9 cellular contexts compared by ENCODE assay signal in genomic region chr14:105526781-105527380, GRCh38. TPM values are rescaled to one million over a fixed set of nuclear protein-coding genes. Genes with fewer than 3 reads are reported as not detected.
DNase-seq lines count a peak whose midpoint lies in the region; ATAC-seq, FAIRE-seq and TF ChIP-seq lines count a peak whose summit lies in the region.
"Had no signal": no experiment of that assay in that cellular context is flagged by ENCODE, and none has a peak within 500 bp of the region (broad histone marks: within the 10 kb centered on the region; RNA-seq: fewer than 3 reads in every experiment).

No MANE protein-coding gene starts in this region.

- POLR2A ChIA-PET in activated CD4-positive, alpha-beta T cell treated with anti-CD3 and anti-CD28 coated beads for 36 hours (lab: Charles Lee) = no interaction called here
- POLR2A ChIA-PET in HepG2 (lab: Yijun Ruan, JAX) = interaction anchor here (1.0 kb wide), 1 partner anchor 27 kb away, joined by 3 read pairs; no protein-coding TSS in a partner anchor

- intact Hi-C loops in activated CD4-positive, alpha-beta T cell treated with anti-CD3 and anti-CD28 coated beads for 36 hours (cut with DNase I, micrococcal nuclease) = loop anchor here in 1 of 2 experiments (10.0 kb wide), 1 partner anchor 342 kb away; the partner anchor contains the start of gene NUDT14
- intact Hi-C loops in ascending aorta (cut with DNase I) = loop anchor here (2.0 to 5.0 kb wide), 3 partner anchors 36 to 435 kb away; partner anchors contain the start of gene TEDC1
- intact Hi-C loops in HepG2 (cut with micrococcal nuclease; ENCODE audit: unreplicated experiment) = no loop called here
- intact Hi-C loops in thyroid gland (cut with DNase I) = loop anchor here (5.0 kb wide), 1 partner anchor 155 kb away; no protein-coding TSS in a partner anchor

- H3K4me3 ChIP-seq in ascending aorta (peak overlapping the region; percentile 69 to 91), HepG2 (replicated peaks in 1 of 3; ENCODE audit: insufficient read depth in 1 of 3, low read depth in 2 of 3, low read length in 3 of 3) (peak overlapping the region; percentile 79 to 89 (median 80)), thyroid gland (replicated peaks in 1 of 3) (peak overlapping the region in 2 of 3 donors; percentile 32 to 69)

- ATAC-seq in activated CD4-positive, alpha-beta T cell treated with anti-CD3 and anti-CD28 coated beads for 36 hours = no peak
- ATAC-seq in HepG2 (peak; percentile 18), HG02798 (IDR thresholded peaks at IDR 0.05; ENCODE audit: poor library complexity, unreplicated experiment) (no peak), GM18502 (IDR thresholded peaks at IDR 0.05; ENCODE audit: poor library complexity, unreplicated experiment) (no peak)

- H3K36me3 Mint-ChIP-seq in activated CD4-positive, alpha-beta T cell treated with anti-CD3 and anti-CD28 coated beads for 36 hours (ENCODE audit: low read depth) = peaks cover 6% of the 10 kb centered on the region

- peak overlapping the region; percentile 74 for H3K4me3 Mint-ChIP-seq in activated CD4-positive, alpha-beta T cell treated with anti-CD3 and anti-CD28 coated beads for 36 hours

- CTCF ChIA-PET in activated CD4-positive, alpha-beta T cell treated with anti-CD3 and anti-CD28 coated beads for 36 hours (lab: Charles Lee) = interaction anchor here (0.7 kb wide), 1 partner anchor 10 kb away, joined by 4 read pairs; no protein-coding TSS in a partner anchor
- CTCF ChIA-PET in HepG2 (lab: Yijun Ruan, JAX; ENCODE audit: low intra/inter-chr PET ratio, low total read pairs) = interaction anchor here (4.1 kb wide), 1 partner anchor 46 kb away, joined by 15 read pairs; no protein-coding TSS in a partner anchor

- H3K9me3 ChIP-seq in ascending aorta (no peaks in the 10 kb centered on the region), HepG2 (ENCODE audit: low read length) (no peaks in the 10 kb centered on the region), thyroid gland (no peaks in the 10 kb centered on the region)

- no peak overlapping the region for H2AFZ ChIP-seq in HepG2 (ENCODE audit: low read length)

- H3K27me3 Mint-ChIP-seq in activated CD4-positive, alpha-beta T cell treated with anti-CD3 and anti-CD28 coated beads for 36 hours = peaks cover 12% of the 10 kb centered on the region

- FAIRE-seq in HepG2 (lab: Jason Lieb, UNC) = no peak

- H3K36me3 ChIP-seq in ascending aorta (no peaks in the 10 kb centered on the region), HepG2 (replicated peaks in 1 of 2; ENCODE audit: control insufficient read depth in 1 of 2, insufficient read depth in 2 of 2, low read length in 2 of 2) (0 out of 5 replicates have a peak, but pooled peaks cover 0 to 6% of the 10 kb centered on the region in 2 experiments), thyroid gland (no peaks in the 10 kb centered on the region)

- WGBS in HepG2 (ENCODE audit: low lambda C conversion rate) = 12% methylated on average over 6 of the region's 48 CpGs
- 2 to 3% methylated on average over 6 to 9 of the region's 48 CpGs for WGBS in thyroid gland, 2 donors

- no peaks in the 10 kb centered on the region for H3K79me2 ChIP-seq in HepG2 (ENCODE audit: insufficient read depth, low read length)

- TF ChIP-seq CTCF in ascending aorta (IDR thresholded peaks at IDR 0.05) (no peak), HepG2 (CRISPR knock-in tag; IDR thresholded peaks at IDR 0.05) (no peak), thyroid gland (IDR thresholded peaks at IDR 0.05) (no peak)

- no peaks in the 10 kb centered on the region for H4K20me1 ChIP-seq in HepG2 (ENCODE audit: insufficient read depth, low read length)

- peak overlapping the region; percentile 85 for H3K4me2 ChIP-seq in HepG2 (ENCODE audit: low read depth, low read length)

- no peaks in the 10 kb centered on the region for H3K9me3 Mint-ChIP-seq in activated CD4-positive, alpha-beta T cell treated with anti-CD3 and anti-CD28 coated beads for 36 hours (ENCODE audit: low read depth)

- H3K27me3 ChIP-seq in ascending aorta = no peaks in the 10 kb centered on the region
- peaks cover 0 to 13% of the 10 kb centered on the region in 2 experiments; a peak in 2 of 5 replicates for H3K27me3 ChIP-seq in HepG2 (ENCODE audit: control insufficient read depth in 1 of 2, insufficient read depth in 2 of 2, low read length in 2 of 2)
- H3K27me3 ChIP-seq in thyroid gland = no peaks in the 10 kb centered on the region

- no TSS peak for BruUV-seq in HepG2 (replicated peaks; lab: Mats Ljungman, UMichigan)

- peak; percentile 36 for DNase-seq in activated CD4-positive, alpha-beta T cell treated with anti-CD3 and anti-CD28 coated beads for 36 hours
- no peak for DNase-seq in activated CD4-positive, alpha-beta T cell treated with anti-CD3 and anti-CD28 coated beads, Interleukin-2, amount 50 U/mL, for 4 hours
- no peak for DNase-seq in ascending aorta (ENCODE audit: low spot score in 2 of 2)
- DNase-seq in HepG2 (ENCODE audit: low spot score) = no peak
- DNase-seq in thyroid gland = peak in 1 of 2 donors; percentile 32
- DNase-seq in G401 (ENCODE audit: low spot score) = no peak
- DNase-seq: dermis blood vessel endothelial cell had no signal

- TF ChIP-seq POLR2A in HepG2 (IDR thresholded peaks at IDR 0.05; ENCODE audit: insufficient read depth in 1 of 2, low read depth in 2 of 2, low read length in 2 of 2) (no peak), thyroid gland (IDR thresholded peaks at IDR 0.05) (no peak)

- TF ChIP-seq EP300 in HepG2 (IDR thresholded peaks at IDR 0.05; ENCODE audit: low read depth in 2 of 2, low read length in 2 of 2) (no peak), HepG2 (CRISPR knock-in tag; IDR thresholded peaks at IDR 0.05; ENCODE audit: borderline replicate concordance) (no peak)

- H3K9ac ChIP-seq in HepG2 (ENCODE audit: insufficient read depth, low read depth, low read length) = peak overlapping the region; percentile 76

- TF ChIP-seq RAD21 in HepG2 (CRISPR knock-in tag; IDR thresholded peaks at IDR 0.05) = no peak

- in situ Hi-C loops in HepG2 (cut with HindIII; ENCODE audit: extremely low pct_ligation_motif_present, low pct_unique_long_range_greater_than_20kb) (loop anchor here (5.0 kb wide), 2 partner anchors 40 to 105 kb away; partner anchors contain the start of gene CRIP1), G401 (cut with HindIII; ENCODE audit: low sequenced_read_pairs) (no loop called here)

- H3K4me1 ChIP-seq in ascending aorta (peaks cover 12 to 21% of the 10 kb centered on the region in 2 donors), HepG2 (ENCODE audit: insufficient read depth, low read length) (peaks cover 32% of the 10 kb centered on the region), thyroid gland (peaks cover 15 to 24% of the 10 kb centered on the region in 2 donors)

- peaks cover 15% of the 10 kb centered on the region for H3K4me1 Mint-ChIP-seq in activated CD4-positive, alpha-beta T cell treated with anti-CD3 and anti-CD28 coated beads for 36 hours

- H3K27ac Mint-ChIP-seq in activated CD4-positive, alpha-beta T cell treated with anti-CD3 and anti-CD28 coated beads for 36 hours = peak overlapping the region; percentile 31

- no peak overlapping the region for H3K27ac ChIP-seq in ascending aorta
- peak overlapping the region; percentile 51 for H3K27ac ChIP-seq in HepG2 (ENCODE audit: extremely low read length, insufficient read depth, low read length)
- H3K27ac ChIP-seq in thyroid gland = no peak overlapping the region

RNA-seq across cellular contexts. Expression of gene TMEM121, which starts 0.5 kb away (rescaled TPM):
- 1 to 10 TPM; 7.2 to 9.2 TPM for total RNA-seq in activated CD4-positive, alpha-beta T cell treated with anti-CD3 and anti-CD28 coated beads for 36 hours
- 34.6 TPM for total RNA-seq in ascending aorta
- total RNA-seq in HepG2 (2016; rRNA removed; fragmentation: Illumina TruSeq; extraction: Trizol) = 10.8 and 19.0 TPM in 2 replicates
- total RNA-seq in HepG2 (2016; cell fraction: cytosol; rRNA removed; fragmentation: Illumina TruSeq; extraction: Trizol; ENCODE audit: low read depth) = 11.9 and 15.2 TPM in 2 replicates
- 12.1 and 17.9 TPM in 2 replicates for total RNA-seq in HepG2 (2016; cell fraction: insoluble cytoplasmic fraction; rRNA removed; fragmentation: Illumina TruSeq; extraction: Trizol)
- total RNA-seq in HepG2 (2016; cell fraction: membrane; rRNA removed; fragmentation: Illumina TruSeq; extraction: Trizol) = 21.1 and 26.4 TPM in 2 replicates
- 8.8 and 9.1 TPM in 2 replicates for total RNA-seq in HepG2 (2016; cell fraction: nucleus; rRNA removed; fragmentation: Illumina TruSeq; extraction: Trizol)
- polyA plus RNA-seq in HepG2 (2011; rRNA removed) = 6.6 and 10.9 TPM in 2 replicates
- polyA plus RNA-seq in HepG2 (2011; cell fraction: cytosol; rRNA removed) = 11.8 and 25.5 TPM in 2 replicates
- 16.5 and 16.6 TPM in 2 replicates for polyA plus RNA-seq in HepG2 (2011; cell fraction: nucleus; rRNA removed)
- polyA plus RNA-seq in HepG2 (2012) = 4.0 and 4.3 TPM in 2 replicates
- 8.8 and 9.5 TPM in 2 replicates for polyA plus RNA-seq in HepG2 (2016; cell fraction: cytosol; fragmentation: Illumina TruSeq; extraction: Trizol; ENCODE audit: low read depth)
- 8.7 and 9.4 TPM in 2 replicates for polyA plus RNA-seq in HepG2 (2016; cell fraction: insoluble cytoplasmic fraction; fragmentation: Illumina TruSeq; extraction: Trizol; ENCODE audit: low read depth)
- 13.5 TPM in 2 replicates for polyA plus RNA-seq in HepG2 (2016; cell fraction: membrane; fragmentation: Illumina TruSeq; extraction: Trizol; ENCODE audit: low read depth)
- 12.3 and 13.5 TPM in 2 replicates for polyA plus RNA-seq in HepG2 (2016; cell fraction: nucleus; fragmentation: Illumina TruSeq; extraction: Trizol; ENCODE audit: insufficient read depth, low read depth)
- 0.82 and 39.5 TPM in 2 replicates for polyA minus RNA-seq in HepG2 (2011; rRNA and poly(A)+ RNA removed; ENCODE audit: low replicate concordance)
- 12.8 and 13.8 TPM in 2 replicates for polyA minus RNA-seq in HepG2 (2011; cell fraction: cytosol; rRNA and poly(A)+ RNA removed)
- 4.1 and 4.5 TPM in 2 replicates for polyA minus RNA-seq in HepG2 (2011; cell fraction: nucleus; rRNA and poly(A)+ RNA removed)
- total RNA-seq in thyroid gland = 10 to 100 TPM in 3 of 4 donors, 1 to 10 TPM in 1; 9.3 to 19.1 (median 15.2) TPM
- 23.8 and 39.1 TPM in 2 replicates for total RNA-seq in G401 (2014; rRNA removed; shearing (Covaris generic))

RNA-seq across cellular contexts. Expression of gene TEDC1, which starts 35.8 kb away (rescaled TPM):
- 10 to 100 TPM; 21.7 to 31.8 TPM for total RNA-seq in activated CD4-positive, alpha-beta T cell treated with anti-CD3 and anti-CD28 coated beads for 36 hours
- total RNA-seq in ascending aorta (12.7 TPM), HepG2 (2016; rRNA removed; fragmentation: Illumina TruSeq; extraction: Trizol) (20.7 and 27.4 TPM in 2 replicates), thyroid gland (10 to 100 TPM in 2 of 4 donors, 1 to 10 TPM in 2; 3.4 to 13.9 (median 8.5) TPM)
- total RNA-seq in HepG2 (2016; cell fraction: cytosol; rRNA removed; fragmentation: Illumina TruSeq; extraction: Trizol; ENCODE audit: low read depth) = 9.2 and 10.3 TPM in 2 replicates
- 21.2 and 28.4 TPM in 2 replicates for total RNA-seq in HepG2 (2016; cell fraction: insoluble cytoplasmic fraction; rRNA removed; fragmentation: Illumina TruSeq; extraction: Trizol)
- total RNA-seq in HepG2 (2016; cell fraction: membrane; rRNA removed; fragmentation: Illumina TruSeq; extraction: Trizol) = 12.9 and 13.8 TPM in 2 replicates
- total RNA-seq in HepG2 (2016; cell fraction: nucleus; rRNA removed; fragmentation: Illumina TruSeq; extraction: Trizol) = 15.9 and 16.8 TPM in 2 replicates
- 5.7 and 7.3 TPM in 2 replicates for polyA plus RNA-seq in HepG2 (2011; rRNA removed)
- polyA plus RNA-seq in HepG2 (2011; cell fraction: cytosol; rRNA removed) = 4.1 and 10.9 TPM in 2 replicates
- polyA plus RNA-seq in HepG2 (2011; cell fraction: nucleus; rRNA removed) = 20.8 and 27.4 TPM in 2 replicates
- 4.5 and 5.0 TPM in 2 replicates for polyA plus RNA-seq in HepG2 (2012)
- 5.8 and 6.5 TPM in 2 replicates for polyA plus RNA-seq in HepG2 (2016; cell fraction: cytosol; fragmentation: Illumina TruSeq; extraction: Trizol; ENCODE audit: low read depth)
- polyA plus RNA-seq in HepG2 (2016; cell fraction: insoluble cytoplasmic fraction; fragmentation: Illumina TruSeq; extraction: Trizol; ENCODE audit: low read depth) = 20.9 and 21.6 TPM in 2 replicates
- 9.6 and 10.0 TPM in 2 replicates for polyA plus RNA-seq in HepG2 (2016; cell fraction: membrane; fragmentation: Illumina TruSeq; extraction: Trizol; ENCODE audit: low read depth)
- polyA plus RNA-seq in HepG2 (2016; cell fraction: nucleus; fragmentation: Illumina TruSeq; extraction: Trizol; ENCODE audit: insufficient read depth, low read depth) = 36.1 and 37.5 TPM in 2 replicates
- 12.1 and 23.1 TPM in 2 replicates for polyA minus RNA-seq in HepG2 (2011; rRNA and poly(A)+ RNA removed; ENCODE audit: low replicate concordance)
- 2.8 and 5.5 TPM in 2 replicates for polyA minus RNA-seq in HepG2 (2011; cell fraction: cytosol; rRNA and poly(A)+ RNA removed)
- 7.3 and 9.0 TPM in 2 replicates for polyA minus RNA-seq in HepG2 (2011; cell fraction: nucleus; rRNA and poly(A)+ RNA removed)
- total RNA-seq in G401 (2014; rRNA removed; shearing (Covaris generic)) = 67.1 and 89.1 TPM in 2 replicates

RNA-seq across cellular contexts. Expression of gene CRIP1, which starts 40.2 kb away (rescaled TPM):
- 100 to 1,000 TPM; 182 to 186 TPM for total RNA-seq in activated CD4-positive, alpha-beta T cell treated with anti-CD3 and anti-CD28 coated beads for 36 hours
- 106 TPM for total RNA-seq in ascending aorta
- 53.9 and 59.7 TPM in 2 replicates for total RNA-seq in HepG2 (2016; rRNA removed; fragmentation: Illumina TruSeq; extraction: Trizol)
- 18.2 and 27.4 TPM in 2 replicates for total RNA-seq in HepG2 (2016; cell fraction: cytosol; rRNA removed; fragmentation: Illumina TruSeq; extraction: Trizol; ENCODE audit: low read depth)
- total RNA-seq in HepG2 (2016; cell fraction: insoluble cytoplasmic fraction; rRNA removed; fragmentation: Illumina TruSeq; extraction: Trizol) = 53.1 and 55.2 TPM in 2 replicates
- total RNA-seq in HepG2 (2016; cell fraction: membrane; rRNA removed; fragmentation: Illumina TruSeq; extraction: Trizol) = 23.1 and 27.8 TPM in 2 replicates
- 25.3 and 26.5 TPM in 2 replicates for total RNA-seq in HepG2 (2016; cell fraction: nucleus; rRNA removed; fragmentation: Illumina TruSeq; extraction: Trizol)
- polyA plus RNA-seq in HepG2 (2011; rRNA removed) = 59.5 and 62.2 TPM in 2 replicates
- polyA plus RNA-seq in HepG2 (2011; cell fraction: cytosol; rRNA removed) = 27.8 and 82.6 TPM in 2 replicates
- polyA plus RNA-seq in HepG2 (2011; cell fraction: nucleus; rRNA removed) = 47.3 and 55.5 TPM in 2 replicates
- 46.4 and 49.2 TPM in 2 replicates for polyA plus RNA-seq in HepG2 (2012)
- polyA plus RNA-seq in HepG2 (2016; cell fraction: cytosol; fragmentation: Illumina TruSeq; extraction: Trizol; ENCODE audit: low read depth) = 85.4 and 115 TPM in 2 replicates
- 142 and 159 TPM in 2 replicates for polyA plus RNA-seq in HepG2 (2016; cell fraction: insoluble cytoplasmic fraction; fragmentation: Illumina TruSeq; extraction: Trizol; ENCODE audit: low read depth)
- 67.3 and 82.2 TPM in 2 replicates for polyA plus RNA-seq in HepG2 (2016; cell fraction: membrane; fragmentation: Illumina TruSeq; extraction: Trizol; ENCODE audit: low read depth)
- polyA plus RNA-seq in HepG2 (2016; cell fraction: nucleus; fragmentation: Illumina TruSeq; extraction: Trizol; ENCODE audit: insufficient read depth, low read depth) = 136 and 137 TPM in 2 replicates
- polyA minus RNA-seq in HepG2 (2011; rRNA and poly(A)+ RNA removed; ENCODE audit: low replicate concordance) = 24.8 and 136 TPM in 2 replicates
- 20.6 and 28.4 TPM in 2 replicates for polyA minus RNA-seq in HepG2 (2011; cell fraction: cytosol; rRNA and poly(A)+ RNA removed)
- polyA minus RNA-seq in HepG2 (2011; cell fraction: nucleus; rRNA and poly(A)+ RNA removed) = 4.7 and 11.8 TPM in 2 replicates
- 10 to 100 TPM in 3 of 4 donors, 1 to 10 TPM in 1; 6.0 to 30.8 (median 18.5) TPM for total RNA-seq in thyroid gland
- total RNA-seq in G401 (2014; rRNA removed; shearing (Covaris generic)) = 8.6 TPM in 1 of 2 replicates, not detected in the other

RNA-seq across cellular contexts. Expression of gene CRIP2, which starts 52.3 kb away (rescaled TPM):
- total RNA-seq in activated CD4-positive, alpha-beta T cell treated with anti-CD3 and anti-CD28 coated beads for 36 hours = 1 to 10 TPM; 1.1 to 1.2 TPM
- total RNA-seq in ascending aorta (665 TPM), HepG2 (2016; rRNA removed; fragmentation: Illumina TruSeq; extraction: Trizol) (32.1 and 37.9 TPM in 2 replicates), thyroid gland (100 to 1,000 TPM; 101 to 160 (median 136) TPM)
- 22.2 and 30.3 TPM in 2 replicates for total RNA-seq in HepG2 (2016; cell fraction: cytosol; rRNA removed; fragmentation: Illumina TruSeq; extraction: Trizol; ENCODE audit: low read depth)
- 29.1 and 37.9 TPM in 2 replicates for total RNA-seq in HepG2 (2016; cell fraction: insoluble cytoplasmic fraction; rRNA removed; fragmentation: Illumina TruSeq; extraction: Trizol)
- total RNA-seq in HepG2 (2016; cell fraction: membrane; rRNA removed; fragmentation: Illumina TruSeq; extraction: Trizol) = 30.8 and 36.2 TPM in 2 replicates
- total RNA-seq in HepG2 (2016; cell fraction: nucleus; rRNA removed; fragmentation: Illumina TruSeq; extraction: Trizol) = 14.7 and 15.4 TPM in 2 replicates
- polyA plus RNA-seq in HepG2 (2011; rRNA removed) = 18.0 and 31.6 TPM in 2 replicates
- 18.1 and 57.4 TPM in 2 replicates for polyA plus RNA-seq in HepG2 (2011; cell fraction: cytosol; rRNA removed)
- polyA plus RNA-seq in HepG2 (2011; cell fraction: nucleus; rRNA removed) = 37.9 and 74.0 TPM in 2 replicates
- 3.6 and 7.4 TPM in 2 replicates for polyA plus RNA-seq in HepG2 (2012)
- polyA plus RNA-seq in HepG2 (2016; cell fraction: cytosol; fragmentation: Illumina TruSeq; extraction: Trizol; ENCODE audit: low read depth) = 34.0 and 41.4 TPM in 2 replicates
- polyA plus RNA-seq in HepG2 (2016; cell fraction: insoluble cytoplasmic fraction; fragmentation: Illumina TruSeq; extraction: Trizol; ENCODE audit: low read depth) = 44.2 and 51.5 TPM in 2 replicates
- polyA plus RNA-seq in HepG2 (2016; cell fraction: membrane; fragmentation: Illumina TruSeq; extraction: Trizol; ENCODE audit: low read depth) = 41.2 and 43.7 TPM in 2 replicates
- polyA plus RNA-seq in HepG2 (2016; cell fraction: nucleus; fragmentation: Illumina TruSeq; extraction: Trizol; ENCODE audit: insufficient read depth, low read depth) = 39.7 and 41.0 TPM in 2 replicates
- polyA minus RNA-seq in HepG2 (2011; rRNA and poly(A)+ RNA removed; ENCODE audit: low replicate concordance) = 21.4 and 23.6 TPM in 2 replicates
- polyA minus RNA-seq in HepG2 (2011; cell fraction: cytosol; rRNA and poly(A)+ RNA removed) = 8.4 and 15.7 TPM in 2 replicates
- 2.2 and 7.5 TPM in 2 replicates for polyA minus RNA-seq in HepG2 (2011; cell fraction: nucleus; rRNA and poly(A)+ RNA removed)
- 184 and 209 TPM in 2 replicates for total RNA-seq in G401 (2014; rRNA removed; shearing (Covaris generic))
